In genomic region chr22:40183029-40183581, GRCh38 we compare ENCODE assay signal across 1 cellular context.
TF ChIP-seq lines count a peak whose summit lies in the region.

No MANE protein-coding gene starts in this region.

TF ChIP-seq in GM23338, 12 proteins besides CTCF, POLR2A, EP300 and RAD21 (continued from another document):
- no peak for TF ChIP-seq REST (IDR thresholded peaks at IDR 0.05; ENCODE audit: unreplicated experiment)
- no peak for TF ChIP-seq POLR2AphosphoS5 (IDR thresholded peaks at IDR 0.05; ENCODE audit: low read depth)
- no peak for TF ChIP-seq ZNF114 (CRISPR knock-in tag; IDR thresholded peaks at IDR 0.05)
- no peak for TF ChIP-seq ZNF331 (CRISPR knock-in tag; IDR thresholded peaks at IDR 0.05; ENCODE audit: low read depth)
